ENCODE assay signal across 28 cellular contexts in genomic region chr2:54615832-54616534, GRCh38.
DNase-seq lines count a peak whose midpoint lies in the region; ATAC-seq and TF ChIP-seq lines count a peak whose summit lies in the region.
"Had no signal": no experiment of that assay in that cellular context is flagged by ENCODE, and none has a peak within 500 bp of the region (broad histone marks: within the 10 kb centered on the region; RNA-seq: fewer than 3 reads in every experiment).

No MANE protein-coding gene starts in this region.

- peaks cover 93% of the 10 kb centered on the region for H3K36me3 Mint-ChIP-seq in CD4-positive, alpha-beta T cell (ENCODE audit: low read depth)
- peaks cover 95% of the 10 kb centered on the region for H3K36me3 Mint-ChIP-seq in Calu3 (ENCODE audit: insufficient read depth, unreplicated experiment)

- no peak overlapping the region for H2BK15ac ChIP-seq in neuronal stem cell (ENCODE audit: low read length)

- no CpG with 5 or more reads among the region's 5 CpGs for WGBS in neuronal stem cell (ENCODE audit: extremely low coverage in 2 of 2, insufficient read length in 2 of 2, insufficient replicate concordance in 1 of 2), 2 donors

- no peak overlapping the region for H3K4ac ChIP-seq in neuronal stem cell (ENCODE audit: low read length)

- no peaks in the 10 kb centered on the region for H3K27me3 Mint-ChIP-seq in CD4-positive, alpha-beta T cell
- H3K27me3 Mint-ChIP-seq in Calu3 (ENCODE audit: unreplicated experiment) = no peaks in the 10 kb centered on the region
- H3K27me3 Mint-ChIP-seq: activated CD4-positive, alpha-beta memory T cell treated with anti-CD3 and anti-CD28 coated beads, Interleukin-2, amount 10 ng/mL, durations not matched to agents 7 days and 5 days had no signal

- no peaks in the 10 kb centered on the region for H3K27me3 ChIP-seq in CD4-positive, alpha-beta T cell (ENCODE audit: control insufficient read depth, insufficient read depth, low read length)
- no peaks in the 10 kb centered on the region for H3K27me3 ChIP-seq in parathyroid adenoma (ENCODE audit: control insufficient read depth, insufficient read depth, low read length)
- H3K27me3 ChIP-seq in neuronal stem cell (ENCODE audit: control insufficient read depth in 3 of 3, insufficient read depth in 3 of 3, low read depth in 1 of 3, low read length in 3 of 3) = no peaks in the 10 kb centered on the region
- H3K27me3 ChIP-seq: adrenal gland; BLaER1 treated with 17β-estradiol and CSF1 and Interleukin-3, amounts not matched to agents 10 nM and 100 nM; neural progenitor cell; tibial nerve had no signal

- H3K18ac ChIP-seq in neuronal stem cell (ENCODE audit: low read length) = no peak overlapping the region

- no peaks in the 10 kb centered on the region for H3K36me3 ChIP-seq in parathyroid adenoma (ENCODE audit: control insufficient read depth, insufficient read depth, low read length)
- H3K36me3 ChIP-seq in neuronal stem cell (replicated peaks in 1 of 2; ENCODE audit: control insufficient read depth in 2 of 2, insufficient read depth in 2 of 2, low read length in 2 of 2) = peaks cover 11 to 89% of the 10 kb centered on the region in 2 donors

- H3K14ac ChIP-seq in neuronal stem cell (ENCODE audit: low read length) = no peak overlapping the region

- no peak overlapping the region for H2AFZ ChIP-seq in parathyroid adenoma
- no peak overlapping the region for H2AFZ ChIP-seq in neuronal stem cell (ENCODE audit: low read length)
- H2AFZ ChIP-seq: neural progenitor cell, PC-9 had no signal

- H3K79me1 ChIP-seq in neuronal stem cell (ENCODE audit: low read depth, low read length) = no peaks in the 10 kb centered on the region

- H3K4me3 Mint-ChIP-seq in CD4-positive, alpha-beta T cell = no peak overlapping the region
- no peak overlapping the region for H3K4me3 Mint-ChIP-seq in Calu3 (ENCODE audit: low read depth, unreplicated experiment)
- H3K4me3 Mint-ChIP-seq: activated CD4-positive, alpha-beta memory T cell treated with anti-CD3 and anti-CD28 coated beads, Interleukin-2, amount 10 ng/mL, durations not matched to agents 7 days and 5 days; endodermal cell; neural progenitor cell had no signal

- no peak for TF ChIP-seq CTCF in CD4-positive, alpha-beta T cell (IDR thresholded peaks at IDR 0.05)
- TF ChIP-seq CTCF in Calu3 (IDR thresholded peaks at IDR 0.05; ENCODE audit: unreplicated experiment) (no peak), parathyroid adenoma (IDR thresholded peaks at IDR 0.05) (no peak)

- POLR2A ChIA-PET in CD4-positive, alpha-beta T cell (lab: Charles Lee) = interaction anchor here (0.7 to 2.2 kb wide), 4 partner anchors 9 to 58 kb away, joined by 3 to 8 read pairs (median 4); no protein-coding TSS in a partner anchor

- no peak overlapping the region for H3K23ac ChIP-seq in neuronal stem cell (ENCODE audit: low read depth, low read length, poor library complexity)

- H3K4me1 ChIP-seq in parathyroid adenoma = peaks cover 76% of the 10 kb centered on the region
- H3K4me1 ChIP-seq in neuronal stem cell (ENCODE audit: control insufficient read depth in 2 of 2, insufficient read depth in 1 of 2, low read depth in 1 of 2, low read length in 2 of 2) = peaks cover 4 to 8% of the 10 kb centered on the region in 2 donors

- H3K4me1 Mint-ChIP-seq in CD4-positive, alpha-beta T cell (ENCODE audit: low read depth) = peaks cover 62% of the 10 kb centered on the region
- H3K4me1 Mint-ChIP-seq in Calu3 (ENCODE audit: low read depth, unreplicated experiment) = peaks cover 86% of the 10 kb centered on the region

- no peak overlapping the region for H4K8ac ChIP-seq in neuronal stem cell (ENCODE audit: low read depth, low read length)

- H3K4me2 ChIP-seq in parathyroid adenoma (ENCODE audit: low read length) = peak overlapping the region; percentile 17
- H3K4me2 ChIP-seq in neuronal stem cell (ENCODE audit: insufficient read depth, low read length, poor library complexity, severe bottlenecking) = no peak overlapping the region
- H3K4me2 ChIP-seq: neural progenitor cell, PC-9 had no signal

- H2AK5ac ChIP-seq in neuronal stem cell (ENCODE audit: low read depth, low read length) = no peak overlapping the region

- H3K27ac Mint-ChIP-seq in CD4-positive, alpha-beta T cell = peak overlapping the region; percentile 53
- peak overlapping the region; percentile 60 for H3K27ac Mint-ChIP-seq in Calu3 (ENCODE audit: unreplicated experiment)
- H3K27ac Mint-ChIP-seq: activated CD4-positive, alpha-beta memory T cell treated with anti-CD3 and anti-CD28 coated beads, Interleukin-2, amount 10 ng/mL, durations not matched to agents 7 days and 5 days; endodermal cell; neural progenitor cell had no signal

- no peak overlapping the region for H2BK12ac ChIP-seq in neuronal stem cell (ENCODE audit: low read length)

- no TSS peak for BruUV-seq in Calu3 (replicated peaks; lab: Mats Ljungman, UMichigan)

- no peak overlapping the region for H4K91ac ChIP-seq in neuronal stem cell (ENCODE audit: low read depth, low read length, poor library complexity)

- no peak overlapping the region for H3K27ac ChIP-seq in CD4-positive, alpha-beta T cell (ENCODE audit: low read depth, low read length)
- peak overlapping the region; percentile 78 for H3K27ac ChIP-seq in parathyroid adenoma
- no peak overlapping the region for H3K27ac ChIP-seq in neuronal stem cell (replicated peaks; ENCODE audit: low read length)
- H3K27ac ChIP-seq: neural progenitor cell, tibial nerve had no signal

- no peak for DNase-seq in CD4-positive, alpha-beta T cell
- DNase-seq in Calu3 = no peak
- DNase-seq in left cardiac atrium = no peak
- DNase-seq in neuronal stem cell (ENCODE audit: low spot score) = no peak
- DNase-seq in activated CD4-positive, alpha-beta T cell treated with anti-CD3 and anti-CD28 coated beads, Interleukin-2, amount 50 U/mL, for 4 hours = no peak
- DNase-seq: activated CD4-positive, alpha-beta memory T cell treated with anti-CD3 and anti-CD28 coated beads, Interleukin-2, amount 10 ng/mL, durations not matched to agents 7 days and 5 days; activated CD4-positive, alpha-beta T cell treated with anti-CD3 and anti-CD28 coated beads for 1 hour; dermis blood vessel endothelial cell; endodermal cell; foreskin fibroblast; head of caudate nucleus; Karpas-422; kidney glomerular epithelial cell; NCI-H1417 treated with DMSO at 0.1 percent for 48 hours; NCI-H226; NCI-H69; PC-9; SHP77; stimulated activated CD8-positive, alpha-beta memory T cell treated with anti-CD3 and anti-CD28 coated beads, Interleukin-4, amount 100 ng/mL, for 48 hours had no signal

- no peaks in the 10 kb centered on the region for H3K9me3 Mint-ChIP-seq in CD4-positive, alpha-beta T cell
- no peaks in the 10 kb centered on the region for H3K9me3 Mint-ChIP-seq in Calu3 (ENCODE audit: low read depth, unreplicated experiment)
- H3K9me3 Mint-ChIP-seq: activated CD4-positive, alpha-beta memory T cell treated with anti-CD3 and anti-CD28 coated beads, Interleukin-2, amount 10 ng/mL, durations not matched to agents 7 days and 5 days; endodermal cell; neural progenitor cell had no signal

- no peaks in the 10 kb centered on the region for H3K9me3 ChIP-seq in CD4-positive, alpha-beta T cell (ENCODE audit: control insufficient read depth, low read length)
- H3K9me3 ChIP-seq in parathyroid adenoma (ENCODE audit: control insufficient read depth, low read length) = no peaks in the 10 kb centered on the region
- peaks cover 0 to 4% of the 10 kb centered on the region in 2 donors for H3K9me3 ChIP-seq in neuronal stem cell (replicated peaks in 1 of 2; ENCODE audit: control insufficient read depth in 2 of 2, insufficient read depth in 1 of 2, low read depth in 1 of 2, low read length in 2 of 2)
- H3K9me3 ChIP-seq: adrenal gland, tibial nerve had no signal

- ATAC-seq in CD4-positive, alpha-beta T cell (ENCODE audit: poor library complexity) = no peak
- ATAC-seq in left cardiac atrium = peak; percentile 60 to 65
- no peak for ATAC-seq in HG02571 (IDR thresholded peaks at IDR 0.05; ENCODE audit: unreplicated experiment)
- ATAC-seq: esophagus mucosa, HCT116, sciatic nerve had no signal

- H3K4me3 ChIP-seq in parathyroid adenoma (ENCODE audit: low read depth, low read length) = no peak overlapping the region
- H3K4me3 ChIP-seq in neuronal stem cell (ENCODE audit: low read length in 2 of 2) = no peak overlapping the region
- H3K4me3 ChIP-seq: adrenal gland; BLaER1 treated with 17β-estradiol and CSF1 and Interleukin-3, amounts not matched to agents 10 nM and 100 nM; neural progenitor cell; PC-9; tibial nerve had no signal

- H3K9ac ChIP-seq in parathyroid adenoma (no peak overlapping the region), neuronal stem cell (ENCODE audit: low read depth, low read length, poor library complexity) (no peak overlapping the region)
- H3K9ac ChIP-seq: BLaER1 treated with 17β-estradiol and CSF1 and Interleukin-3, amounts not matched to agents 10 nM and 100 nM; neural progenitor cell had no signal

- intact Hi-C loops in CD4-positive, alpha-beta T cell (cut with DNase I, micrococcal nuclease) = no loop called here
- intact Hi-C loops in Calu3 (cut with micrococcal nuclease; ENCODE audit: unreplicated experiment) = no loop called here
- intact Hi-C loops in left cardiac atrium (cut with DNase I) = loop anchor here in 1 of 2 donors (10.0 kb wide), 1 partner anchor 91 kb away; no protein-coding TSS in a partner anchor

- CTCF ChIA-PET in CD4-positive, alpha-beta T cell (lab: Charles Lee) = interaction anchor here (0.5 to 1.0 kb wide), 3 partner anchors 21 to 59 kb away, joined by 3 read pairs; no protein-coding TSS in a partner anchor
- CTCF ChIA-PET in Calu3 (lab: Charles Lee) = interaction anchor here (0.6 to 1.2 kb wide), 3 partner anchors 9 to 56 kb away, joined by 3 to 5 read pairs (median 3); no protein-coding TSS in a partner anchor

- H3K79me2 ChIP-seq in parathyroid adenoma = peaks cover 6% of the 10 kb centered on the region

- no peak overlapping the region for H2BK5ac ChIP-seq in neuronal stem cell (ENCODE audit: low read length)

- H2BK120ac ChIP-seq in neuronal stem cell (ENCODE audit: low read depth, low read length) = no peak overlapping the region

Comparison
In these comparisons a context has a peak if more than half of its experiments do, and no peak if none do; other contexts are left out.
1. ATAC-seq: peak in left cardiac atrium (2 of 2); none in CD4-positive, alpha-beta T cell (single experiment) and HG02571 (single experiment).